8 cellular contexts compared by ENCODE assay signal in genomic region chr6:26216886-26217713, GRCh38.
A peak's percentile ranks its signal among the peaks of the same experiment; 100 is the strongest.
DNase-seq lines count a peak whose midpoint lies in the region; ATAC-seq, FAIRE-seq and TF ChIP-seq lines count a peak whose summit lies in the region.

No MANE protein-coding gene starts in this region.

- H3K27me3 ChIP-seq in neuron (ENCODE audit: insufficient read depth, low read length) (no peaks in the 10 kb centered on the region), upper lobe of right lung (peaks cover 58% of the 10 kb centered on the region)

- FAIRE-seq in RCC 7860 (lab: Jason Lieb, UNC) = no peak

- H3K4me1 ChIP-seq in neuron (ENCODE audit: insufficient read depth, low read length) (peaks cover 10% of the 10 kb centered on the region), upper lobe of right lung (no peaks in the 10 kb centered on the region)

- peak overlapping the region; percentile 87 for H3K27ac ChIP-seq in upper lobe of right lung

- H3K9me3 ChIP-seq in neuron (ENCODE audit: low read length) = no peaks in the 10 kb centered on the region
- no peaks in the 10 kb centered on the region for H3K9me3 ChIP-seq in upper lobe of right lung

- no peaks in the 10 kb centered on the region for H3K36me3 ChIP-seq in neuron (ENCODE audit: insufficient read depth, low read length)
- no peaks in the 10 kb centered on the region for H3K36me3 ChIP-seq in upper lobe of right lung

- TF ChIP-seq CTCF in upper lobe of right lung (IDR thresholded peaks at IDR 0.05) = peak; percentile 41

- ATAC-seq in GM18498 (IDR thresholded peaks at IDR 0.05; ENCODE audit: unreplicated experiment) = peak; percentile 50
- ATAC-seq in HG03064 (IDR thresholded peaks at IDR 0.05; ENCODE audit: low read depth, unreplicated experiment) = peak; percentile 34
- peak; percentile 86 for ATAC-seq in upper lobe of right lung

- H3K4me3 ChIP-seq in neuron (ENCODE audit: low read length) (peak overlapping the region; percentile 78), upper lobe of right lung (peak overlapping the region; percentile 44)

- DNase-seq in NOMO-1 treated with DMSO at 0.1 percent for 48 hours (lab: John Stamatoyannopoulos, UW; ENCODE audit: unreplicated experiment) = peak; percentile 91
- peak; percentile 85 to 88 for DNase-seq in activated T-cell treated with anti-CD3 and anti-CD28 coated beads, Interleukin-2, amount 50 U/mL, for 48 hours
- peak; percentile 87 for DNase-seq in fibroblast of gingiva (ENCODE audit: low read depth)
- peak; percentile 87 for DNase-seq in upper lobe of right lung
- DNase-seq in RCC 7860 (ENCODE audit: low spot score) = no peak

- intact Hi-C loops in upper lobe of right lung (cut with DNase I) = loop anchor here (2.0 kb wide), 1 partner anchor 18 kb away; a partner anchor contains a TSS

- peak overlapping the region; percentile 15 for H2AFZ ChIP-seq in neuron (ENCODE audit: low read depth, low read length)

Comparison
In these comparisons a context has a peak if more than half of its experiments do, and no peak if none do; other contexts are left out.
1. ATAC-seq: peak in every context shown above with its lines; median percentile 86 in upper lobe of right lung; 50 in GM18498; 34 in HG03064.